In the genomic region with DNA sequence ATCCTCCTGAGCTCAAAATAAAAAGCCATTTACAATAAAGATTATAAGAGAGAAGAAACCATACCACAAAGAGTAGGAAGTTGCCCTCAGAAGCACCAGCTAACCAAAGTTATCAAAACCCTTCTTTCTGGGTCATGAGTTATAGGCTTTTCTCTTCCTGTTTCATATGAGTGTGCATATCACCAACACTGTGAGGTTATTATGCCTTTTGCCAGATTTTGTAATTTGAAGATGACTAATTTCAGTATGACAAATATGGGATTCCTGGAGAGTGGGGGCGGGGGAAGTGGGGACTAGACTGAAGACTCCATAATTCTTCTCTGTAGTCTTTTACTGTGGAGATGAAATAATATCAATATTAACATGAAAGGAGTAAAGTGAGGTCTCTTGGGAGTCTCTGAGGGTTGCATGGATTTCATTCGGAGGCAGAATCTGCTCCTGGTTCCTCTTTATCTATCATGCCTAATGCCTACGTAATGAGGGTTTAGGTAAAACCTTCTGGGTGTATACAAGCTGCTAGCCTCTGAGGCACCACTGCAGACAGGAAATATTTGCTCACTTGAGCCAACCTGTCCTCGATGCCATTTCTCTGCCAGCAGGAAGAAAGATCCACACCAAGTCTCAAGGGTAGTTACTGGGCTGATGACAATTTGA, we compare ENCODE assay signal across 8 cellular contexts. TPM values are rescaled to one million over a fixed set of nuclear protein-coding genes. Genes with fewer than 3 reads are reported as not detected.
A peak's percentile ranks its signal among the peaks of the same experiment; 100 is the strongest.
DNase-seq lines count a peak whose midpoint lies in the region; ATAC-seq and TF ChIP-seq lines count a peak whose summit lies in the region.

No MANE protein-coding gene starts in this region.

- H3K27ac ChIP-seq in lower lobe of right lung: peak overlapping the region; percentile 73

- no peaks in the 10 kb centered on the region for H3K9me3 ChIP-seq in lower lobe of right lung

- intact Hi-C loops in lower lobe of right lung (cut with DNase I): no loop called here

- H3K9me3 Mint-ChIP-seq in stimulated activated effector memory CD8-positive, alpha-beta T cell treated with anti-CD3 and anti-CD28 coated beads, Interleukin-12 subunit alpha, Interleukin-12 subunit beta, amount 100 ng/mL, for 72 hours: no peaks in the 10 kb centered on the region

- peaks cover 58% of the 10 kb centered on the region for H3K4me1 Mint-ChIP-seq in stimulated activated effector memory CD8-positive, alpha-beta T cell treated with anti-CD3 and anti-CD28 coated beads, Interleukin-12 subunit alpha, Interleukin-12 subunit beta, amount 100 ng/mL, for 72 hours

- peak; percentile 21 for ATAC-seq in GM18858 (IDR thresholded peaks at IDR 0.05; ENCODE audit: unreplicated experiment)
- peak; percentile 18 for ATAC-seq in HG03442 (IDR thresholded peaks at IDR 0.05; ENCODE audit: unreplicated experiment)
- no peak for ATAC-seq in lower lobe of right lung
- peak; percentile 62 for ATAC-seq in stimulated activated effector memory CD8-positive, alpha-beta T cell treated with anti-CD3 and anti-CD28 coated beads, Interleukin-12 subunit alpha, Interleukin-12 subunit beta, amount 100 ng/mL, for 72 hours
- no peak for ATAC-seq in HG02970 (IDR thresholded peaks at IDR 0.05; ENCODE audit: low FRiP score, unreplicated experiment)
- ATAC-seq in left lobe of liver: no peak

- peaks cover 95% of the 10 kb centered on the region for H3K36me3 Mint-ChIP-seq in stimulated activated effector memory CD8-positive, alpha-beta T cell treated with anti-CD3 and anti-CD28 coated beads, Interleukin-12 subunit alpha, Interleukin-12 subunit beta, amount 100 ng/mL, for 72 hours

- peaks cover 16% of the 10 kb centered on the region for H3K36me3 ChIP-seq in lower lobe of right lung

- H3K27me3 ChIP-seq in lower lobe of right lung (ENCODE audit: low read depth): no peaks in the 10 kb centered on the region

- peaks cover 51% of the 10 kb centered on the region for H3K4me1 ChIP-seq in lower lobe of right lung

- H3K4me3 ChIP-seq in astrocyte of the cerebellum (ENCODE audit: low read depth, low read length): no peak overlapping the region
- H3K4me3 ChIP-seq in lower lobe of right lung: peak overlapping the region; percentile 32

- H3K27ac Mint-ChIP-seq in stimulated activated effector memory CD8-positive, alpha-beta T cell treated with anti-CD3 and anti-CD28 coated beads, Interleukin-12 subunit alpha, Interleukin-12 subunit beta, amount 100 ng/mL, for 72 hours: peak overlapping the region; percentile 100

- H3K4me3 Mint-ChIP-seq in stimulated activated effector memory CD8-positive, alpha-beta T cell treated with anti-CD3 and anti-CD28 coated beads, Interleukin-12 subunit alpha, Interleukin-12 subunit beta, amount 100 ng/mL, for 72 hours: peak overlapping the region; percentile 84

- in situ Hi-C loops in astrocyte of the cerebellum (cut with HindIII; ENCODE audit: low sequenced_read_pairs): no loop called here

- DNase-seq in T follicular helper cell (ENCODE audit: low read depth) (peak; percentile 38), astrocyte of the cerebellum (ENCODE audit: low read depth) (peak; percentile 23), lower lobe of right lung (peak; percentile 52), left lobe of liver (ENCODE audit: low spot score) (no peak)
- peak in 1 of 2 donors; percentile 77 for DNase-seq in stimulated activated effector memory CD8-positive, alpha-beta T cell treated with anti-CD3 and anti-CD28 coated beads, Interleukin-12 subunit alpha, Interleukin-12 subunit beta, amount 100 ng/mL, for 72 hours (ENCODE audit: low spot score in 2 of 2)

- no peak for TF ChIP-seq CTCF in astrocyte of the cerebellum (IDR thresholded peaks at IDR 0.05; ENCODE audit: low read depth, low read length, missing control alignments)
- TF ChIP-seq CTCF in lower lobe of right lung (IDR thresholded peaks at IDR 0.05): no peak

RNA-seq across cellular contexts. Expression of a gene that starts 2.1 kb away (rescaled TPM):
- total RNA-seq in lower lobe of right lung (71.6 TPM), left lobe of liver (3.4 TPM)

RNA-seq across cellular contexts. Expression of a gene that starts 5.3 kb away (rescaled TPM):
- 44.5 TPM for total RNA-seq in lower lobe of right lung
- total RNA-seq in left lobe of liver: 19.3 TPM

RNA-seq across cellular contexts. Expression of a gene that starts 48.9 kb away (rescaled TPM):
- total RNA-seq in lower lobe of right lung (1.9 TPM), left lobe of liver (0.50 TPM)

Comparison
In these comparisons a context has a peak if more than half of its experiments do, and no peak if none do; other contexts are left out.
1. ATAC-seq: peak in GM18858 (single experiment), HG03442 (single experiment) and stimulated activated effector memory CD8-positive, alpha-beta T cell treated with anti-CD3 and anti-CD28 coated beads, Interleukin-12 subunit alpha, Interleukin-12 subunit beta, amount 100 ng/mL, for 72 hours (single experiment); none in lower lobe of right lung (0 of 2), HG02970 (single experiment) and left lobe of liver (single experiment).
2. RNA of a gene that starts 2.1 kb away (total RNA-seq): 71.6 TPM in lower lobe of right lung (single experiment); 3.4 TPM in left lobe of liver (single experiment); every median in the first group is over 10 times any median in the second.